In genomic region chr18:45806226-45806625, GRCh38 we compare ENCODE assay signal across 18 cellular contexts. TPM values are rescaled to one million over a fixed set of nuclear protein-coding genes. Genes with fewer than 3 reads are reported as not detected.
A peak's percentile ranks its signal among the peaks of the same experiment; 100 is the strongest.
DNase-seq lines count a peak whose midpoint lies in the region; ATAC-seq, FAIRE-seq and TF ChIP-seq lines count a peak whose summit lies in the region.
"Had no signal": no experiment of that assay in that cellular context is flagged by ENCODE, and none has a peak within 500 bp of the region (broad histone marks: within the 10 kb centered on the region; RNA-seq: fewer than 3 reads in every experiment).

No MANE protein-coding gene starts in this region.

- H3K36me3 Mint-ChIP-seq in stimulated activated effector memory CD8-positive, alpha-beta T cell treated with anti-CD3 and anti-CD28 coated beads, Interleukin-12 subunit alpha, Interleukin-12 subunit beta, amount 100 ng/mL, for 72 hours = no peaks in the 10 kb centered on the region
- H3K36me3 Mint-ChIP-seq: IgD-negative memory B cell had no signal

- peaks cover 19% of the 10 kb centered on the region for H3K4me1 Mint-ChIP-seq in stimulated activated effector memory CD8-positive, alpha-beta T cell treated with anti-CD3 and anti-CD28 coated beads, Interleukin-12 subunit alpha, Interleukin-12 subunit beta, amount 100 ng/mL, for 72 hours
- H3K4me1 Mint-ChIP-seq: IgD-negative memory B cell had no signal

- peaks cover 14% of the 10 kb centered on the region for H3K9me3 Mint-ChIP-seq in stimulated activated effector memory CD8-positive, alpha-beta T cell treated with anti-CD3 and anti-CD28 coated beads, Interleukin-12 subunit alpha, Interleukin-12 subunit beta, amount 100 ng/mL, for 72 hours
- H3K9me3 Mint-ChIP-seq: natural killer cell treated with Interleukin-12 subunit alpha and Interleukin-12 subunit beta and Interleukin-15 and Interleukin-18, amount 100 ng/mL, for 72 hours had no signal

- FAIRE-seq in bronchial epithelial cell (lab: Jason Lieb, UNC) = no peak

- intact Hi-C loops in left colon (cut with DNase I, micrococcal nuclease) = no loop called here

- no peak overlapping the region for H3K4me3 ChIP-seq in bronchial epithelial cell (ENCODE audit: low read depth, low read length)
- H3K4me3 ChIP-seq: esophagus squamous epithelium, lower lobe of right lung, tibial artery had no signal

- H3K27ac Mint-ChIP-seq in stimulated activated effector memory CD8-positive, alpha-beta T cell treated with anti-CD3 and anti-CD28 coated beads, Interleukin-12 subunit alpha, Interleukin-12 subunit beta, amount 100 ng/mL, for 72 hours = no peak overlapping the region
- H3K27ac Mint-ChIP-seq: activated CD4-positive, alpha-beta memory T cell treated with anti-CD3 and anti-CD28 coated beads, Interleukin-2, amount 10 ng/mL, durations not matched to agents 7 days and 5 days; dendritic cell treated with granulocyte-macrophage colony-stimulating factor and Interleukin-4, amounts not matched to agents 40 ng/mL and 50 ng/mL, for 4 days; IgD-negative memory B cell had no signal

- no peaks in the 10 kb centered on the region for H3K27me3 ChIP-seq in bronchial epithelial cell (ENCODE audit: control insufficient read depth, insufficient read depth, low read length)
- H3K27me3 ChIP-seq: tibial artery had no signal

- TF ChIP-seq CTCF in bronchial epithelial cell (IDR thresholded peaks at IDR 0.05; ENCODE audit: insufficient read depth, low read length, severe bottlenecking) = no peak

- DNase-seq in CD1c-positive myeloid dendritic cell (ENCODE audit: extremely low spot score) (peak; percentile 51), NCI-H2171 (lab: John Stamatoyannopoulos, UW) (peak; percentile 26), bronchial epithelial cell (ENCODE audit: low read depth) (peak; percentile 82), kidney tubule cell (ENCODE audit: low spot score) (peak; percentile 39), left colon (no peak), activated gamma-delta T cell (lab: John Stamatoyannopoulos, UW) (no peak), SKM-1 (lab: John Stamatoyannopoulos, UW; ENCODE audit: unreplicated experiment) (no peak)
- DNase-seq in stimulated activated effector memory CD8-positive, alpha-beta T cell treated with anti-CD3 and anti-CD28 coated beads, Interleukin-12 subunit alpha, Interleukin-12 subunit beta, amount 100 ng/mL, for 72 hours (ENCODE audit: low spot score in 2 of 2) = no peak
- DNase-seq: activated CD4-positive, alpha-beta memory T cell treated with anti-CD3 and anti-CD28 coated beads, Interleukin-2, amount 10 ng/mL, durations not matched to agents 7 days and 5 days; esophagus squamous epithelium; GOT3; lower lobe of right lung; NCI-H1092; stimulated activated CD8-positive, alpha-beta memory T cell treated with anti-CD3 and anti-CD28 coated beads, Interleukin-4, amount 100 ng/mL, for 48 hours; tibial artery had no signal

- ATAC-seq in left colon = no peak
- ATAC-seq in stimulated activated effector memory CD8-positive, alpha-beta T cell treated with anti-CD3 and anti-CD28 coated beads, Interleukin-12 subunit alpha, Interleukin-12 subunit beta, amount 100 ng/mL, for 72 hours = no peak
- ATAC-seq: lower lobe of right lung; natural killer cell treated with Interleukin-12 subunit alpha and Interleukin-12 subunit beta and Interleukin-15 and Interleukin-18, amount 100 ng/mL, for 72 hours had no signal

- no peaks in the 10 kb centered on the region for H3K36me3 ChIP-seq in bronchial epithelial cell (ENCODE audit: control insufficient read depth, insufficient read depth, low read length)
- H3K36me3 ChIP-seq: esophagus squamous epithelium, lower lobe of right lung, tibial artery had no signal

- no peak overlapping the region for H3K4me3 Mint-ChIP-seq in stimulated activated effector memory CD8-positive, alpha-beta T cell treated with anti-CD3 and anti-CD28 coated beads, Interleukin-12 subunit alpha, Interleukin-12 subunit beta, amount 100 ng/mL, for 72 hours
- H3K4me3 Mint-ChIP-seq: activated CD4-positive, alpha-beta memory T cell treated with anti-CD3 and anti-CD28 coated beads, Interleukin-2, amount 10 ng/mL, durations not matched to agents 7 days and 5 days; dendritic cell treated with granulocyte-macrophage colony-stimulating factor and Interleukin-4, amounts not matched to agents 40 ng/mL and 50 ng/mL, for 4 days; IgD-negative memory B cell; natural killer cell treated with Interleukin-12 subunit alpha and Interleukin-12 subunit beta and Interleukin-15 and Interleukin-18, amount 100 ng/mL, for 72 hours had no signal

RNA-seq across cellular contexts. Expression of gene SIGLEC15, which starts 19.2 kb away (rescaled TPM):
- total RNA-seq in bronchial epithelial cell (0.26 TPM in 1 of 2 replicates, not detected in the other), left colon (under 1 TPM; 0.21 to 0.36 TPM)
- total RNA-seq: activated CD4-positive, alpha-beta memory T cell treated with anti-CD3 and anti-CD28 coated beads, Interleukin-2, amount 10 ng/mL, durations not matched to agents 7 days and 5 days; esophagus squamous epithelium; natural killer cell treated with Interleukin-12 subunit alpha and Interleukin-12 subunit beta and Interleukin-15 and Interleukin-18, amount 100 ng/mL, for 72 hours had no signal

Comparison
In these comparisons a context has a peak if more than half of its experiments do, and no peak if none do; other contexts are left out.
1. DNase-seq: peak in CD1c-positive myeloid dendritic cell (single experiment), NCI-H2171 (single experiment), bronchial epithelial cell (single experiment) and kidney tubule cell (single experiment); none in left colon (0 of 2), stimulated activated effector memory CD8-positive, alpha-beta T cell treated with anti-CD3 and anti-CD28 coated beads, Interleukin-12 subunit alpha, Interleukin-12 subunit beta, amount 100 ng/mL, for 72 hours (0 of 2), activated gamma-delta T cell (single experiment) and SKM-1 (single experiment).